12 cellular contexts compared by ENCODE assay signal in the genomic region with DNA sequence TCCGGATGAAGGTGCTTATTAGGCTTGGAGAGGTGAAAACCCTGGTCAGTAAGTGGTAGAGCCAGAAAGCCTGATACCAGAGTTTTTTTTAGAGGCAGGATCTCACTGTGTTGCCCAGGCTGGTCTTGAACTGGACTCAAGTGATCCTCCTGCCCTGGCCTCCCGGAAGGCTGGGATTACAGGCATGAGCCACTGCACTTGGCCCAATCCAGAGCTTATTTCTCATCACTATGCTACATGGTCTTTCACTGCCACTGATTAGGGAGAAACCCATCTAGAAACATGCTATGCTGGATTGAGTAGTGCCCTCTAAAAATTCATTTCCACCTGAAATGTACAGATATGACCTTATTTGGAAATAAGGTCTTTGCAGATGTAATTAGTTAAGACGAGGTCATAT. TPM values are rescaled to one million over a fixed set of nuclear protein-coding genes. Genes with fewer than 3 reads are reported as not detected.
"Had no signal": no experiment of that assay in that cellular context is flagged by ENCODE, and none has a peak within 500 bp of the region (broad histone marks: within the 10 kb centered on the region; RNA-seq: fewer than 3 reads in every experiment).

No MANE protein-coding gene starts in this region.

- H3K4me3 ChIP-seq: GM23248, GM23338, HAP-1 had no signal

- H3K27ac Mint-ChIP-seq: GM23338, H9, HFFc6 had no signal

- H3K9me3 Mint-ChIP-seq: GM23338, H9, HFFc6 had no signal

- H3K4me1 ChIP-seq: HAP-1 had no signal

- H3K9me3 ChIP-seq: HAP-1 had no signal

- ATAC-seq: GM23338, HCT116 had no signal

- H3K4me2 ChIP-seq: GM23338 had no signal

- DNase-seq: GM23248, GOT3, H7, H9, HCEC 1CT, HFFc6 had no signal

- H3K27ac ChIP-seq: GM23248 had no signal

- H3K9ac ChIP-seq: GM23248 had no signal

- FAIRE-seq: H1, H54 had no signal

- H2AFZ ChIP-seq: GM23248, GM23338 had no signal

- H3K4me3 Mint-ChIP-seq: GM23338, H9, HFFc6 had no signal

- H3K36me3 ChIP-seq: HAP-1 had no signal

RNA-seq across cellular contexts. Expression of a gene that starts 28.4 kb away (rescaled TPM):
- total RNA-seq: GM23248, GM23338, H1, H4, H7, H9, HFFc6 had no signal
- polyA plus RNA-seq: GM23248, GM23338, H1 had no signal
